ENCODE assay signal across 29 cellular contexts in genomic region chr14:32633214-32633864, GRCh38.
A peak's percentile ranks its signal among the peaks of the same experiment; 100 is the strongest.
DNase-seq lines count a peak whose midpoint lies in the region; ATAC-seq and TF ChIP-seq lines count a peak whose summit lies in the region.
"Had no signal": no experiment of that assay in that cellular context is flagged by ENCODE, and none has a peak within 500 bp of the region (broad histone marks: within the 10 kb centered on the region; RNA-seq: fewer than 3 reads in every experiment).

No MANE protein-coding gene starts in this region.

- no peak overlapping the region for H3K4me3 Mint-ChIP-seq in brain
- H3K4me3 Mint-ChIP-seq: activated naive CD8-positive, alpha-beta T cell; CD4-positive, CD25-positive, alpha-beta regulatory T cell; immature natural killer cell; mesothelial cell of epicardium; naive thymus-derived CD4-positive, alpha-beta T cell; stimulated activated memory B cell treated with anti-CD40 and anti-IgM and Interleukin-4, amounts not matched to agents 10 μg/mL and 1 μg/mL and 100 μg/mL, for 72 hours had no signal

- H4K91ac ChIP-seq in neuronal stem cell (ENCODE audit: low read depth, low read length, poor library complexity): no peak overlapping the region

- intact Hi-C loops in right cardiac atrium (cut with DNase I) (no loop called here), left ventricle myocardium inferior (cut with micrococcal nuclease) (no loop called here), mucosa of descending colon (cut with DNase I, micrococcal nuclease) (no loop called here)

- TF ChIP-seq POLR2A in gastroesophageal sphincter (IDR thresholded peaks at IDR 0.05): no peak

- H3K79me1 ChIP-seq in neuronal stem cell (ENCODE audit: low read depth, low read length): no peaks in the 10 kb centered on the region

- H3K9me3 ChIP-seq in right cardiac atrium (ENCODE audit: control insufficient read depth, low read length) (no peaks in the 10 kb centered on the region), left ventricle myocardium inferior (replicated peaks) (no peaks in the 10 kb centered on the region), neuronal stem cell (replicated peaks in 1 of 2; ENCODE audit: control insufficient read depth in 2 of 2, insufficient read depth in 1 of 2, low read depth in 1 of 2, low read length in 2 of 2) (no peaks in the 10 kb centered on the region), mucosa of descending colon (no peaks in the 10 kb centered on the region), gastroesophageal sphincter (no peaks in the 10 kb centered on the region)
- H3K9me3 ChIP-seq: upper lobe of left lung had no signal

- H3K4me1 ChIP-seq in right cardiac atrium (ENCODE audit: control insufficient read depth, insufficient read depth, low read length) (peaks cover 3% of the 10 kb centered on the region), left ventricle myocardium inferior (peaks cover 66% of the 10 kb centered on the region), neuronal stem cell (ENCODE audit: control insufficient read depth in 2 of 2, insufficient read depth in 1 of 2, low read depth in 1 of 2, low read length in 2 of 2) (peaks cover 8 to 13% of the 10 kb centered on the region in 2 donors), mucosa of descending colon (ENCODE audit: low read depth) (no peaks in the 10 kb centered on the region), gastroesophageal sphincter (peaks cover 0 to 17% (median 2%) of the 10 kb centered on the region in 3 donors)
- H3K4me1 ChIP-seq: upper lobe of left lung had no signal

- no peak for TF ChIP-seq CTCF in left ventricle myocardium inferior (IDR thresholded peaks at IDR 0.05; ENCODE audit: borderline replicate concordance)
- no peak for TF ChIP-seq CTCF in brain (conservative IDR thresholded peaks at IDR 0.05)
- no peak for TF ChIP-seq CTCF in RWPE1 (conservative IDR thresholded peaks at IDR 0.05; ENCODE audit: low read depth)
- TF ChIP-seq CTCF in mucosa of descending colon (IDR thresholded peaks at IDR 0.05): no peak
- no peak for TF ChIP-seq CTCF in gastroesophageal sphincter (IDR thresholded peaks at IDR 0.05)

- H3K27ac Mint-ChIP-seq in brain: peak overlapping the region in 4 of 5 experiments; percentile 10 to 60 (median 48)
- H3K27ac Mint-ChIP-seq: activated naive CD8-positive, alpha-beta T cell; immature natural killer cell; mesothelial cell of epicardium; naive thymus-derived CD4-positive, alpha-beta T cell; stimulated activated memory B cell treated with anti-CD40 and anti-IgM and Interleukin-4, amounts not matched to agents 10 μg/mL and 1 μg/mL and 100 μg/mL, for 72 hours had no signal

- ATAC-seq in right cardiac atrium: no peak
- ATAC-seq in GM18907 (IDR thresholded peaks at IDR 0.05; ENCODE audit: unreplicated experiment): no peak
- ATAC-seq in mucosa of descending colon: no peak
- ATAC-seq in gastroesophageal sphincter: no peak
- ATAC-seq: naive thymus-derived CD4-positive, alpha-beta T cell; stimulated activated memory B cell treated with anti-CD40 and anti-IgM and Interleukin-4, amounts not matched to agents 10 μg/mL and 1 μg/mL and 100 μg/mL, for 72 hours had no signal

- H3K27ac ChIP-seq in right cardiac atrium (ENCODE audit: low read length): peak overlapping the region; percentile 7
- H3K27ac ChIP-seq in left ventricle myocardium inferior (replicated peaks): no peak overlapping the region
- no peak overlapping the region for H3K27ac ChIP-seq in neuronal stem cell (replicated peaks; ENCODE audit: low read length)
- no peak overlapping the region for H3K27ac ChIP-seq in RWPE1
- H3K27ac ChIP-seq in gastroesophageal sphincter: no peak overlapping the region
- H3K27ac ChIP-seq: cardiac muscle cell, epithelial cell of prostate, KMS-11, upper lobe of left lung had no signal

- no peak overlapping the region for H2AK5ac ChIP-seq in neuronal stem cell (ENCODE audit: low read depth, low read length)

- peak overlapping the region; percentile 53 for H2AFZ ChIP-seq in neuronal stem cell (ENCODE audit: low read length)

- no peak for TF ChIP-seq EP300 in gastroesophageal sphincter (IDR thresholded peaks at IDR 0.05)

- DNase-seq in right cardiac atrium: no peak
- no peak for DNase-seq in left ventricle myocardium inferior
- no peak for DNase-seq in neuronal stem cell (ENCODE audit: low spot score)
- no peak for DNase-seq in RWPE1 (ENCODE audit: low spot score)
- no peak for DNase-seq in mucosa of descending colon
- DNase-seq: activated CD4-positive, alpha-beta T cell treated with anti-CD3 and anti-CD28 coated beads for 48 hours; activated effector memory CD4-positive, alpha-beta T cell treated with anti-CD3 and anti-CD28 coated beads, Interleukin-2, amount 50 U/mL, for 16 hours; activated T-cell treated with anti-CD3 and anti-CD28 coated beads, Interleukin-2, amount 50 U/mL, for 1 hour; aorta; CD4-positive, CD25-positive, alpha-beta regulatory T cell; effector memory CD4-positive, alpha-beta T cell; immature natural killer cell; naive thymus-derived CD4-positive, alpha-beta T cell; NCI-H1417 treated with DMSO at 0.1 percent for 48 hours; NCI-H2081; NCI-H345; NCI-H69; SIG-M5; T-helper 9 cell; upper lobe of left lung had no signal

- no peak overlapping the region for H3K14ac ChIP-seq in neuronal stem cell (ENCODE audit: low read length)

- H2BK15ac ChIP-seq in neuronal stem cell (ENCODE audit: low read length): no peak overlapping the region

- no peak overlapping the region for H3K4ac ChIP-seq in neuronal stem cell (ENCODE audit: low read length)

- H3K4me1 Mint-ChIP-seq in brain: peaks cover 29% of the 10 kb centered on the region
- H3K4me1 Mint-ChIP-seq: immature natural killer cell; naive thymus-derived CD4-positive, alpha-beta T cell; stimulated activated memory B cell treated with anti-CD40 and anti-IgM and Interleukin-4, amounts not matched to agents 10 μg/mL and 1 μg/mL and 100 μg/mL, for 72 hours had no signal

- POLR2A ChIA-PET in RWPE1 (lab: Yijun Ruan, JAX; ENCODE audit: low non-redundant PET): no interaction called here

- no peaks in the 10 kb centered on the region for H3K36me3 Mint-ChIP-seq in brain
- H3K36me3 Mint-ChIP-seq: CD4-positive, CD25-positive, alpha-beta regulatory T cell; immature natural killer cell; mesothelial cell of epicardium; naive thymus-derived CD4-positive, alpha-beta T cell; stimulated activated memory B cell treated with anti-CD40 and anti-IgM and Interleukin-4, amounts not matched to agents 10 μg/mL and 1 μg/mL and 100 μg/mL, for 72 hours had no signal

- H3K27me3 ChIP-seq in right cardiac atrium (ENCODE audit: control insufficient read depth, insufficient read depth): no peaks in the 10 kb centered on the region
- H3K27me3 ChIP-seq in left ventricle myocardium inferior (ENCODE audit: low read depth): no peaks in the 10 kb centered on the region
- no peaks in the 10 kb centered on the region for H3K27me3 ChIP-seq in neuronal stem cell (ENCODE audit: control insufficient read depth in 3 of 3, insufficient read depth in 3 of 3, low read depth in 1 of 3, low read length in 3 of 3)
- no peaks in the 10 kb centered on the region for H3K27me3 ChIP-seq in gastroesophageal sphincter
- H3K27me3 ChIP-seq: cardiac muscle cell, upper lobe of left lung had no signal

- H3K9ac ChIP-seq in neuronal stem cell (ENCODE audit: low read depth, low read length, poor library complexity): no peak overlapping the region
- H3K9ac ChIP-seq: KMS-11 had no signal

- no peak overlapping the region for H3K4me2 ChIP-seq in neuronal stem cell (ENCODE audit: insufficient read depth, low read length, poor library complexity, severe bottlenecking)
- H3K4me2 ChIP-seq: KMS-11 had no signal

- H4K8ac ChIP-seq in neuronal stem cell (ENCODE audit: low read depth, low read length): no peak overlapping the region

- H3K4me3 ChIP-seq in right cardiac atrium (ENCODE audit: low read length) (no peak overlapping the region), left ventricle myocardium inferior (no peak overlapping the region), neuronal stem cell (ENCODE audit: low read length in 2 of 2) (no peak overlapping the region), mucosa of descending colon (no peak overlapping the region), gastroesophageal sphincter (no peak overlapping the region)
- H3K4me3 ChIP-seq: cardiac muscle cell, upper lobe of left lung had no signal

- no peaks in the 10 kb centered on the region for H3K9me3 Mint-ChIP-seq in brain
- H3K9me3 Mint-ChIP-seq: CD4-positive, CD25-positive, alpha-beta regulatory T cell; mesothelial cell of epicardium; naive thymus-derived CD4-positive, alpha-beta T cell; stimulated activated memory B cell treated with anti-CD40 and anti-IgM and Interleukin-4, amounts not matched to agents 10 μg/mL and 1 μg/mL and 100 μg/mL, for 72 hours had no signal

- CTCF ChIA-PET in RWPE1 (lab: Yijun Ruan, JAX): no interaction called here

- H3K18ac ChIP-seq in neuronal stem cell (ENCODE audit: low read length): no peak overlapping the region

- 81% methylated on average over 3 of the region's 3 CpGs for WGBS in right cardiac atrium
- no CpG with 5 or more reads among the region's 3 CpGs for WGBS in neuronal stem cell (ENCODE audit: extremely low coverage in 2 of 2, insufficient read length in 2 of 2, insufficient replicate concordance in 1 of 2), 2 donors
- WGBS in gastroesophageal sphincter (ENCODE audit: low coverage in 1 of 2), 2 donors: 96 to 100% methylated on average over 1 to 2 of the region's 3 CpGs

- H2BK120ac ChIP-seq in neuronal stem cell (ENCODE audit: low read depth, low read length): no peak overlapping the region

- H3K36me3 ChIP-seq in left ventricle myocardium inferior (no peaks in the 10 kb centered on the region), neuronal stem cell (replicated peaks in 1 of 2; ENCODE audit: control insufficient read depth in 2 of 2, insufficient read depth in 2 of 2, low read length in 2 of 2) (no peaks in the 10 kb centered on the region), mucosa of descending colon (ENCODE audit: low read depth) (no peaks in the 10 kb centered on the region), gastroesophageal sphincter (no peaks in the 10 kb centered on the region)
- H3K36me3 ChIP-seq: cardiac muscle cell, upper lobe of left lung had no signal

- H2BK12ac ChIP-seq in neuronal stem cell (ENCODE audit: low read length): no peak overlapping the region

- H3K23ac ChIP-seq in neuronal stem cell (ENCODE audit: low read depth, low read length, poor library complexity): no peak overlapping the region

- H3K27me3 Mint-ChIP-seq in brain: no peaks in the 10 kb centered on the region
- H3K27me3 Mint-ChIP-seq: activated naive CD8-positive, alpha-beta T cell; naive thymus-derived CD4-positive, alpha-beta T cell; stimulated activated memory B cell treated with anti-CD40 and anti-IgM and Interleukin-4, amounts not matched to agents 10 μg/mL and 1 μg/mL and 100 μg/mL, for 72 hours had no signal

- H2BK5ac ChIP-seq in neuronal stem cell (ENCODE audit: low read length): no peak overlapping the region
